In genomic region chr5:29099585-29099984, GRCh38 we compare ENCODE assay signal across 24 cellular contexts.
"Had no signal": no experiment of that assay in that cellular context is flagged by ENCODE, and none has a peak within 500 bp of the region (broad histone marks: within the 10 kb centered on the region; RNA-seq: fewer than 3 reads in every experiment).

No MANE protein-coding gene starts in this region.

- H3K4me1 ChIP-seq: SJSA1 had no signal

- H3K27ac ChIP-seq: SJSA1, SK-N-MC had no signal

- H3K4me3 ChIP-seq: MG63, SJSA1, SK-N-MC had no signal

- H3K27me3 ChIP-seq: MG63, SJSA1 had no signal

- H3K9me3 ChIP-seq: MG63, SJSA1 had no signal

- H3K36me3 ChIP-seq: MG63, SJSA1 had no signal

- FAIRE-seq: HepG2, RCC 7860 had no signal

- ATAC-seq: HepG2 had no signal

- DNase-seq: IMR-90, Karpas-422, KG1, MG63, NCI-H1092, NCI-H1105 treated with DMSO at 0.1 percent for 48 hours, NCI-H1417 treated with DMSO at 0.1 percent for 48 hours, NCI-H146, NCI-H1694 treated with DMSO at 0.1 percent for 48 hours, NCI-H1930, NCI-H2081, NCI-H2107, NCI-H2227 treated with DMSO at 0.1 percent for 48 hours, NCI-H524, NCI-H526 treated with DMSO at 0.1 percent for 48 hours, NCI-H748 treated with DMSO at 0.1 percent for 48 hours, Right ventricle myocardium superior, RPMI8226, SIG-M5, T-helper 2 cell had no signal
